ENCODE assay signal across 1 cellular context in genomic region chr1:114234408-114235119, GRCh38.
TF ChIP-seq lines count a peak whose summit lies in the region.

No MANE protein-coding gene starts in this region.

TF ChIP-seq in GM12878, 131 proteins besides CTCF, POLR2A, EP300 and RAD21 (continued from another document):
- peak; percentile 51; the same call in 1 of the 2 replicates for TF ChIP-seq RELB (IDR thresholded peaks at IDR 0.05; ENCODE audit: low read depth)
- TF ChIP-seq ZNF687 (IDR thresholded peaks at IDR 0.05): no peak
- TF ChIP-seq USF2 (IDR thresholded peaks at IDR 0.05; ENCODE audit: borderline replicate concordance, low read depth, low read length): peak; percentile 6; the same call in 1 of the 2 replicates
- 0 out of 2 replicates have a peak, but pooled peaks have one; percentile 27 for TF ChIP-seq ZNF217 (IDR thresholded peaks at IDR 0.05)
- TF ChIP-seq NKRF (conservative IDR thresholded peaks at IDR 0.05): no peak
- TF ChIP-seq RUNX3 (IDR thresholded peaks at IDR 0.05; ENCODE audit: low read length): no peak
- no peak for TF ChIP-seq LARP7 (IDR thresholded peaks at IDR 0.05)
- TF ChIP-seq BRCA1 (IDR thresholded peaks at IDR 0.05; ENCODE audit: low read depth, low read length): no peak
- no peak for TF ChIP-seq POLR2AphosphoS2 (IDR thresholded peaks at IDR 0.05; ENCODE audit: low read depth, low read length)
- TF ChIP-seq NBN (IDR thresholded peaks at IDR 0.05): 0 out of 2 replicates have a peak, but pooled peaks have one; percentile 44
- no peak for TF ChIP-seq MYC (IDR thresholded peaks at IDR 0.05; ENCODE audit: insufficient read depth, insufficient read length, insufficient replicate concordance, low read length, severe bottlenecking)
- no peak for TF ChIP-seq ZBTB33 (IDR thresholded peaks at IDR 0.05)
- peak; percentile 33; the same call in 1 of the 2 replicates for TF ChIP-seq ATF7 (IDR thresholded peaks at IDR 0.05; ENCODE audit: low read depth)
- no peak for TF ChIP-seq RFX5 (IDR thresholded peaks at IDR 0.05; ENCODE audit: low read depth, low read length)
- TF ChIP-seq ETV6 (conservative IDR thresholded peaks at IDR 0.05 in 1 of 2, IDR thresholded peaks at IDR 0.05 in 1 of 2; ENCODE audit: borderline replicate concordance in 1 of 2, low read depth in 1 of 2): no peak
- TF ChIP-seq CREB1 (IDR thresholded peaks at IDR 0.05; ENCODE audit: low read depth): no peak
TF ChIP-seq in GM12878: peak in this region for 15.
